ENCODE assay signal across 8 cellular contexts in genomic region chr6:159788276-159788675, GRCh38. TPM values are rescaled to one million over a fixed set of nuclear protein-coding genes. Genes with fewer than 3 reads are reported as not detected.
DNase-seq lines count a peak whose midpoint lies in the region; ATAC-seq and TF ChIP-seq lines count a peak whose summit lies in the region.

No MANE protein-coding gene starts in this region.

- H3K36me3 ChIP-seq in ACC112 (ENCODE audit: insufficient read depth, low read length) (peaks cover 48% of the 10 kb centered on the region), breast epithelium (no peaks in the 10 kb centered on the region), mucosa of rectum (ENCODE audit: control insufficient read depth in 2 of 2, insufficient read depth in 2 of 2, low read length in 2 of 2) (peaks cover 30 to 39% of the 10 kb centered on the region in 2 donors)

- H3K79me2 ChIP-seq in ACC112 (ENCODE audit: control insufficient read depth, insufficient read depth, low read length, unreplicated experiment) = peaks cover 89% of the 10 kb centered on the region

- peaks cover 33% of the 10 kb centered on the region for H3K4me1 ChIP-seq in ACC112 (ENCODE audit: control insufficient read depth, insufficient read depth, low read length, unreplicated experiment)
- peaks cover 4 to 19% of the 10 kb centered on the region in 2 donors for H3K4me1 ChIP-seq in breast epithelium
- H3K4me1 ChIP-seq in mucosa of rectum (ENCODE audit: control insufficient read depth in 2 of 2, insufficient read depth in 2 of 2, low read length in 2 of 2) = peaks cover 20 to 21% of the 10 kb centered on the region in 2 donors

- H2AFZ ChIP-seq in ACC112 (ENCODE audit: low read length, unreplicated experiment) = no peak overlapping the region

- no peaks in the 10 kb centered on the region for H3K27me3 ChIP-seq in ACC112 (ENCODE audit: insufficient read depth, low read length)
- H3K27me3 ChIP-seq in breast epithelium = no peaks in the 10 kb centered on the region
- no peaks in the 10 kb centered on the region for H3K27me3 ChIP-seq in mucosa of rectum (ENCODE audit: control insufficient read depth in 2 of 2, insufficient read depth in 2 of 2, low read length in 2 of 2)

- TF ChIP-seq CTCF in NB4 (IDR thresholded peaks at IDR 0.05; ENCODE audit: low read depth, low read length) = no peak
- no peak for TF ChIP-seq CTCF in breast epithelium (IDR thresholded peaks at IDR 0.05)

- intact Hi-C loops in breast epithelium (cut with DNase I; ENCODE audit: low total_unique reads) = loop anchor here (2.0 to 5.0 kb wide), 2 partner anchors 61 to 96 kb away; partner anchors contain the start of genes SOD2 and WTAP

- no peak for ATAC-seq in GM21390 (IDR thresholded peaks at IDR 0.05; ENCODE audit: unreplicated experiment)
- no peak for ATAC-seq in HG02885 (IDR thresholded peaks at IDR 0.05; ENCODE audit: poor library complexity, unreplicated experiment)

- H3K9me3 ChIP-seq in breast epithelium = no peaks in the 10 kb centered on the region
- H3K9me3 ChIP-seq in mucosa of rectum (ENCODE audit: control insufficient read depth in 2 of 2, low read length in 2 of 2) = no peaks in the 10 kb centered on the region

- TF ChIP-seq POLR2A in NB4 (IDR thresholded peaks at IDR 0.05; ENCODE audit: extremely low read depth, insufficient read length) (no peak), breast epithelium (IDR thresholded peaks at IDR 0.05) (no peak)

- peak overlapping the region; percentile 91 to 97 for H3K9ac ChIP-seq in mucosa of rectum (ENCODE audit: low read depth in 1 of 2, low read length in 2 of 2)

- H3K27ac ChIP-seq in ACC112 (ENCODE audit: low read depth, low read length) (peak overlapping the region; percentile 46; the same call in 1 of the 2 replicates), breast epithelium (peak overlapping the region; percentile 21 to 94), mucosa of rectum (ENCODE audit: low read depth in 2 of 2, low read length in 2 of 2) (peak overlapping the region in 1 of 2 donors; percentile 88)

- H3K4me3 ChIP-seq in ACC112 (ENCODE audit: low read depth, low read length) (peak overlapping the region; percentile 98), NB4 (ENCODE audit: low read depth, low read length) (peak overlapping the region; percentile 96), breast epithelium (peak overlapping the region; percentile 86 to 99 (median 92)), mucosa of rectum (ENCODE audit: low read length in 2 of 2) (peak overlapping the region; percentile 90)

- no peak for DNase-seq in NB4 (ENCODE audit: low read depth)
- no peak for DNase-seq in breast epithelium (ENCODE audit: low spot score in 2 of 2)
- DNase-seq in NCI-H1048 (lab: John Stamatoyannopoulos, UW) = no peak
- no peak for DNase-seq in stimulated activated naive CD4-positive, alpha-beta T cell treated with Interleukin-2 at 50 U/mL for 16 hours (lab: John Stamatoyannopoulos, UW)

RNA-seq across cellular contexts. Expression of gene TCP1, which starts 1.1 kb away (rescaled TPM):
- 100 to 1,000 TPM; 119 to 151 (median 137) TPM for total RNA-seq in breast epithelium

RNA-seq across cellular contexts. Expression of gene MRPL18, which starts 2.0 kb away (rescaled TPM):
- 10 to 100 TPM; 52.8 to 72.9 (median 68.2) TPM for total RNA-seq in breast epithelium

RNA-seq across cellular contexts. Expression of gene PNLDC1, which starts 11.8 kb away (rescaled TPM):
- under 1 TPM in 2 of 3 donors, not detected in 1; 0.29 to 0.66 TPM for total RNA-seq in breast epithelium

RNA-seq across cellular contexts. Expression of gene ACAT2, which starts 26.4 kb away (rescaled TPM):
- total RNA-seq in breast epithelium = 10 to 100 TPM in 2 of 3 donors, 1 to 10 TPM in 1; 9.4 to 10.5 (median 10.1) TPM
